Comparison of ENCODE assay signal across 14 cellular contexts in the genomic region with DNA sequence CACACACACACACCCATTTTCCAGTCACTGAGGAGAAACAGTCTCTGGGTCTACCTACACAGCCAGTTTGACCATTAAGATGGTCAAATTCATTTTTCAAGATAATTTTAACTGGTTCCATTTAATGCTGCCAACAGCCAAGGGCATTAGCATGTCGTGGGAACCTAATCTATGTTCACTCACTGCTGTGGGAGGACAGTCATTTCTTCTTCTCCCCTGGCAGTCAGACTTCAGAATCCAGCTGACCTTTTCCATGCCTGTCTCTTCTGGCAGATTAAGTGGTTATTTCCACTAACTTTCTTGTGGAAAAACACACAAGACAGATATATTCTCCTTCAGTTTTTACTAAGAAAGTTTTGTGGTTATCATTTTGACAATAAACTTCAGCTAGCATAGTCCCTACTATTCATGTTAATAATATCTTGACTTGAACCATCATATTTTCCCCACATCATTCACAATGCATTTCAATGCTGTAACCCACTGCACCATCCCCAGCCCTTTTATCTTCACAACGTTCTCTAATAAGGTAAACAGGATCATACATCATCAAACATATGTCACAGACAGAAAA.
A peak's percentile ranks its signal among the peaks of the same experiment; 100 is the strongest.
DNase-seq lines count a peak whose midpoint lies in the region; ATAC-seq and TF ChIP-seq lines count a peak whose summit lies in the region.
"Had no signal": no experiment of that assay in that cellular context is flagged by ENCODE, and none has a peak within 500 bp of the region (broad histone marks: within the 10 kb centered on the region; RNA-seq: fewer than 3 reads in every experiment).

No MANE protein-coding gene starts in this region.

- no peaks in the 10 kb centered on the region for H3K9me3 Mint-ChIP-seq in activated naive CD4-positive, alpha-beta T cell treated with anti-CD3 and anti-CD28 coated beads, Interleukin-2, amount 10 ng/mL, durations not matched to agents 7 days and 5 days
- no peaks in the 10 kb centered on the region for H3K9me3 Mint-ChIP-seq in T-helper 2 cell treated with Interferon-gamma antibody and Interleukin-4, amounts not matched to agents 5 μg/mL and 100 μg/mL, for 36 hours
- H3K9me3 Mint-ChIP-seq in endothelial cell (ENCODE audit: unreplicated experiment), result no peaks in the 10 kb centered on the region

- H3K4me1 ChIP-seq in thymus (ENCODE audit: control insufficient read depth, insufficient read depth, low read length), result peaks cover 33% of the 10 kb centered on the region

- peak overlapping the region; percentile 82 for H3K27ac ChIP-seq in thymus (ENCODE audit: low read depth)
- H3K27ac ChIP-seq: neutrophil had no signal

- peaks cover 31% of the 10 kb centered on the region for H3K36me3 ChIP-seq in thymus (ENCODE audit: control insufficient read depth, insufficient read depth)
- H3K36me3 ChIP-seq: neutrophil had no signal

- H3K4me3 ChIP-seq in thymus (ENCODE audit: low read length), result peak overlapping the region; percentile 44

- 51% methylated on average over 2 of the region's 2 CpGs for WGBS in thymus

- TF ChIP-seq CTCF in endothelial cell (IDR thresholded peaks at IDR 0.05; ENCODE audit: unreplicated experiment), result no peak

- no peak for ATAC-seq in GM18505 (IDR thresholded peaks at IDR 0.05; ENCODE audit: unreplicated experiment)
- no peak for ATAC-seq in HG03457 (IDR thresholded peaks at IDR 0.05; ENCODE audit: unreplicated experiment)

- peak overlapping the region; percentile 85 for H3K4me3 Mint-ChIP-seq in activated naive CD4-positive, alpha-beta T cell treated with anti-CD3 and anti-CD28 coated beads, Interleukin-2, amount 10 ng/mL, durations not matched to agents 7 days and 5 days
- H3K4me3 Mint-ChIP-seq in T-helper 2 cell treated with Interferon-gamma antibody and Interleukin-4, amounts not matched to agents 5 μg/mL and 100 μg/mL, for 36 hours, result peak overlapping the region; percentile 91
- peak overlapping the region; percentile 26 for H3K4me3 Mint-ChIP-seq in endothelial cell (ENCODE audit: unreplicated experiment)

- TF ChIP-seq POLR2A in GM18505 (IDR thresholded peaks at IDR 0.05; ENCODE audit: borderline replicate concordance, extremely low read depth, insufficient read depth, insufficient read length), result no peak

- no peak for DNase-seq in activated naive CD4-positive, alpha-beta T cell treated with anti-CD3 and anti-CD28 coated beads, Interleukin-2, amount 10 ng/mL, durations not matched to agents 7 days and 5 days
- DNase-seq in activated naive CD4-positive, alpha-beta T cell treated with anti-CD3 and anti-CD28 coated beads, Interleukin-2, amount 50 U/mL, for 16 hours, result no peak
- DNase-seq in T-helper 2 cell treated with Interferon-gamma antibody and Interleukin-4, amounts not matched to agents 5 μg/mL and 100 μg/mL, for 36 hours (ENCODE audit: low spot score), result no peak
- DNase-seq in endothelial cell (ENCODE audit: low spot score) (no peak), activated gamma-delta T cell (lab: John Stamatoyannopoulos, UW) (no peak)
- DNase-seq: DMS79; effector CD4-positive, alpha-beta T cell; KBM-7; NCI-H1417 treated with DMSO at 0.1 percent for 48 hours; NCI-H345 had no signal

- H3K27ac Mint-ChIP-seq in activated naive CD4-positive, alpha-beta T cell treated with anti-CD3 and anti-CD28 coated beads, Interleukin-2, amount 10 ng/mL, durations not matched to agents 7 days and 5 days, result peak overlapping the region; percentile 93
- H3K27ac Mint-ChIP-seq in T-helper 2 cell treated with Interferon-gamma antibody and Interleukin-4, amounts not matched to agents 5 μg/mL and 100 μg/mL, for 36 hours, result peak overlapping the region; percentile 95
- peak overlapping the region; percentile 76 for H3K27ac Mint-ChIP-seq in endothelial cell (ENCODE audit: unreplicated experiment)

- CTCF ChIA-PET in activated naive CD4-positive, alpha-beta T cell treated with anti-CD3 and anti-CD28 coated beads, Interleukin-2, amount 10 ng/mL, durations not matched to agents 7 days and 5 days (lab: Charles Lee), result interaction anchor here (0.9 kb wide), 1 partner anchor 16 kb away, joined by 5 read pairs; no protein-coding TSS in a partner anchor

- H3K36me3 Mint-ChIP-seq in activated naive CD4-positive, alpha-beta T cell treated with anti-CD3 and anti-CD28 coated beads, Interleukin-2, amount 10 ng/mL, durations not matched to agents 7 days and 5 days, result peaks cover 96% of the 10 kb centered on the region
- H3K36me3 Mint-ChIP-seq in T-helper 2 cell treated with Interferon-gamma antibody and Interleukin-4, amounts not matched to agents 5 μg/mL and 100 μg/mL, for 36 hours (ENCODE audit: low read depth), result peaks cover 94% of the 10 kb centered on the region
- no peaks in the 10 kb centered on the region for H3K36me3 Mint-ChIP-seq in endothelial cell (ENCODE audit: low read depth, unreplicated experiment)

- no peaks in the 10 kb centered on the region for H3K27me3 ChIP-seq in thymus (ENCODE audit: control insufficient read depth, insufficient read depth)
- H3K27me3 ChIP-seq: neutrophil had no signal

- H3K4me1 Mint-ChIP-seq in activated naive CD4-positive, alpha-beta T cell treated with anti-CD3 and anti-CD28 coated beads, Interleukin-2, amount 10 ng/mL, durations not matched to agents 7 days and 5 days, result peaks cover 81% of the 10 kb centered on the region
- peaks cover 81% of the 10 kb centered on the region for H3K4me1 Mint-ChIP-seq in T-helper 2 cell treated with Interferon-gamma antibody and Interleukin-4, amounts not matched to agents 5 μg/mL and 100 μg/mL, for 36 hours (ENCODE audit: low read depth)
- H3K4me1 Mint-ChIP-seq in endothelial cell (ENCODE audit: unreplicated experiment), result peaks cover 57% of the 10 kb centered on the region

- H3K9me3 ChIP-seq in thymus (ENCODE audit: control insufficient read depth), result no peaks in the 10 kb centered on the region
- H3K9me3 ChIP-seq: neutrophil had no signal

- no peaks in the 10 kb centered on the region for H3K27me3 Mint-ChIP-seq in activated naive CD4-positive, alpha-beta T cell treated with anti-CD3 and anti-CD28 coated beads, Interleukin-2, amount 10 ng/mL, durations not matched to agents 7 days and 5 days
- H3K27me3 Mint-ChIP-seq in T-helper 2 cell treated with Interferon-gamma antibody and Interleukin-4, amounts not matched to agents 5 μg/mL and 100 μg/mL, for 36 hours (ENCODE audit: low read depth), result no peaks in the 10 kb centered on the region
- H3K27me3 Mint-ChIP-seq in endothelial cell (ENCODE audit: unreplicated experiment), result peaks cover 2% of the 10 kb centered on the region

Comparison
In these comparisons a context has a peak if more than half of its experiments do, and no peak if none do; other contexts are left out.
1. H3K4me3 Mint-ChIP-seq: peak in every context shown above with its lines; median percentile 91 in T-helper 2 cell treated with Interferon-gamma antibody and Interleukin-4, amounts not matched to agents 5 μg/mL and 100 μg/mL, for 36 hours; 85 in activated naive CD4-positive, alpha-beta T cell treated with anti-CD3 and anti-CD28 coated beads, Interleukin-2, amount 10 ng/mL, durations not matched to agents 7 days and 5 days; 26 in endothelial cell.